ENCODE assay signal across 1 cellular context in the genomic region with DNA sequence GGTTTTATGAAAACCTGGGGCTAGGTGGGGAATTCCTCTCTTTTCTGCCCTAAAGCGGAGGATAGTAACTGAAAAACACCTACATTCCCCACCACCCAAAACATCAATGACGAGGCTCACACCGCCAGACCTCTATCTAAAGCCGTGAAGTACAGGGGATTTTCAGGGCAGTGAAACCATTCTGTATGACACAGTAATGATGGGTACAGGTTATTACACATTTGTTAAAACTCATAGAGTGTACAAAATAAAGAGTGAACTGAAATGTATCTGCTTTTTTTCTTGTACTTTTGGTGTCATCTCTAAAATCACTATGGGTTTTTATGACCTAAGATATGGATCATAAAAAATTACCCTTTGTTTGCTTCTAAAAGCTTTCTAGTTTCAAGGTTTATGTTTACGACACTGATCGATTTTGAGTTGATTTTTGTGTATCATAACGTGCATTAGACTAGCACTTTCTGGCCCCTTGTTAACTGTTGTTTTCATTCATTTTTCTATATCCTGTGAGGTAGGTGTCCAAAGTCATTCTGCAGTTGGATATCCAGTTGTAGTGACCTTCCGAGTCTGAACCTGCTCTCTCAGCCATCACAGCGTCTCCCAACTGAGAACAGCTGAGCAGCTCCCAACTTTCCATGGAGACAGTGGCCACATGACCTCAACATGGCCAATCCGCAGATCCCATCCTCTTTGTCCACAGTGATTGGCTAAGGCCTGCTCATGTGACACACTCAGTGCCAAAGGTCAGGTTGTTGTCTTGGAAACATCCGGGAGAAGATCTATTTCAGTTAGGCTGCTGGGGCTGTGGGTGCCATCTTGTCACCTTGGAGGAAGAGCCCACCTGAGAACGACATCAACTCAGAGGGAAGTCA.
TF ChIP-seq lines count a peak whose summit lies in the region.

No MANE protein-coding gene starts in this region.

TF ChIP-seq in HepG2, 621 proteins besides CTCF, POLR2A, EP300 and RAD21:
- TF ChIP-seq MEIS2 (CRISPR knock-in tag; IDR thresholded peaks at IDR 0.05) (no peak), ZNF616 (CRISPR knock-in tag; IDR thresholded peaks at IDR 0.05; ENCODE audit: low read depth) (no peak), NFYC (CRISPR knock-in tag; IDR thresholded peaks at IDR 0.05) (peak; percentile 42; the same call in 1 of the 2 replicates), TRAFD1 (CRISPR knock-in tag; IDR thresholded peaks at IDR 0.05; ENCODE audit: borderline replicate concordance) (no peak), ELF1 (CRISPR knock-in tag; IDR thresholded peaks at IDR 0.05) (no peak), ZNF430 (CRISPR knock-in tag; IDR thresholded peaks at IDR 0.05) (no peak)
- TF ChIP-seq, protein P1, sequence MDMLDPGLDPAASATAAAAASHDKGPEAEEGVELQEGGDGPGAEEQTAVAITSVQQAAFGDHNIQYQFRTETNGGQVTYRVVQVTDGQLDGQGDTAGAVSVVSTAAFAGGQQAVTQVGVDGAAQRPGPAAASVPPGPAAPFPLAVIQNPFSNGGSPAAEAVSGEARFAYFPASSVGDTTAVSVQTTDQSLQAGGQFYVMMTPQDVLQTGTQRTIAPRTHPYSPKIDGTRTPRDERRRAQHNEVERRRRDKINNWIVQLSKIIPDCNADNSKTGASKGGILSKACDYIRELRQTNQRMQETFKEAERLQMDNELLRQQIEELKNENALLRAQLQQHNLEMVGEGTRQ (IDR thresholded peaks at IDR 0.05; ENCODE audit: low read depth, low read length): 0 out of 2 replicates have a peak, but pooled peaks have one; percentile 44
- TF ChIP-seq, protein P1 (CRISPR knock-in tag; IDR thresholded peaks at IDR 0.05; ENCODE audit: borderline replicate concordance): peak; percentile 37; the same call in 1 of the 2 replicates
TF ChIP-seq in HepG2: peak in this region for 2.
